In genomic region chr6:140062042-140063041, GRCh38 we compare ENCODE assay signal across 1 cellular context.
TF ChIP-seq lines count a peak whose summit lies in the region.

No MANE protein-coding gene starts in this region.

TF ChIP-seq in GM23338, 12 proteins besides CTCF, POLR2A, EP300 and RAD21 (continued from another document):
- TF ChIP-seq, protein P1, sequence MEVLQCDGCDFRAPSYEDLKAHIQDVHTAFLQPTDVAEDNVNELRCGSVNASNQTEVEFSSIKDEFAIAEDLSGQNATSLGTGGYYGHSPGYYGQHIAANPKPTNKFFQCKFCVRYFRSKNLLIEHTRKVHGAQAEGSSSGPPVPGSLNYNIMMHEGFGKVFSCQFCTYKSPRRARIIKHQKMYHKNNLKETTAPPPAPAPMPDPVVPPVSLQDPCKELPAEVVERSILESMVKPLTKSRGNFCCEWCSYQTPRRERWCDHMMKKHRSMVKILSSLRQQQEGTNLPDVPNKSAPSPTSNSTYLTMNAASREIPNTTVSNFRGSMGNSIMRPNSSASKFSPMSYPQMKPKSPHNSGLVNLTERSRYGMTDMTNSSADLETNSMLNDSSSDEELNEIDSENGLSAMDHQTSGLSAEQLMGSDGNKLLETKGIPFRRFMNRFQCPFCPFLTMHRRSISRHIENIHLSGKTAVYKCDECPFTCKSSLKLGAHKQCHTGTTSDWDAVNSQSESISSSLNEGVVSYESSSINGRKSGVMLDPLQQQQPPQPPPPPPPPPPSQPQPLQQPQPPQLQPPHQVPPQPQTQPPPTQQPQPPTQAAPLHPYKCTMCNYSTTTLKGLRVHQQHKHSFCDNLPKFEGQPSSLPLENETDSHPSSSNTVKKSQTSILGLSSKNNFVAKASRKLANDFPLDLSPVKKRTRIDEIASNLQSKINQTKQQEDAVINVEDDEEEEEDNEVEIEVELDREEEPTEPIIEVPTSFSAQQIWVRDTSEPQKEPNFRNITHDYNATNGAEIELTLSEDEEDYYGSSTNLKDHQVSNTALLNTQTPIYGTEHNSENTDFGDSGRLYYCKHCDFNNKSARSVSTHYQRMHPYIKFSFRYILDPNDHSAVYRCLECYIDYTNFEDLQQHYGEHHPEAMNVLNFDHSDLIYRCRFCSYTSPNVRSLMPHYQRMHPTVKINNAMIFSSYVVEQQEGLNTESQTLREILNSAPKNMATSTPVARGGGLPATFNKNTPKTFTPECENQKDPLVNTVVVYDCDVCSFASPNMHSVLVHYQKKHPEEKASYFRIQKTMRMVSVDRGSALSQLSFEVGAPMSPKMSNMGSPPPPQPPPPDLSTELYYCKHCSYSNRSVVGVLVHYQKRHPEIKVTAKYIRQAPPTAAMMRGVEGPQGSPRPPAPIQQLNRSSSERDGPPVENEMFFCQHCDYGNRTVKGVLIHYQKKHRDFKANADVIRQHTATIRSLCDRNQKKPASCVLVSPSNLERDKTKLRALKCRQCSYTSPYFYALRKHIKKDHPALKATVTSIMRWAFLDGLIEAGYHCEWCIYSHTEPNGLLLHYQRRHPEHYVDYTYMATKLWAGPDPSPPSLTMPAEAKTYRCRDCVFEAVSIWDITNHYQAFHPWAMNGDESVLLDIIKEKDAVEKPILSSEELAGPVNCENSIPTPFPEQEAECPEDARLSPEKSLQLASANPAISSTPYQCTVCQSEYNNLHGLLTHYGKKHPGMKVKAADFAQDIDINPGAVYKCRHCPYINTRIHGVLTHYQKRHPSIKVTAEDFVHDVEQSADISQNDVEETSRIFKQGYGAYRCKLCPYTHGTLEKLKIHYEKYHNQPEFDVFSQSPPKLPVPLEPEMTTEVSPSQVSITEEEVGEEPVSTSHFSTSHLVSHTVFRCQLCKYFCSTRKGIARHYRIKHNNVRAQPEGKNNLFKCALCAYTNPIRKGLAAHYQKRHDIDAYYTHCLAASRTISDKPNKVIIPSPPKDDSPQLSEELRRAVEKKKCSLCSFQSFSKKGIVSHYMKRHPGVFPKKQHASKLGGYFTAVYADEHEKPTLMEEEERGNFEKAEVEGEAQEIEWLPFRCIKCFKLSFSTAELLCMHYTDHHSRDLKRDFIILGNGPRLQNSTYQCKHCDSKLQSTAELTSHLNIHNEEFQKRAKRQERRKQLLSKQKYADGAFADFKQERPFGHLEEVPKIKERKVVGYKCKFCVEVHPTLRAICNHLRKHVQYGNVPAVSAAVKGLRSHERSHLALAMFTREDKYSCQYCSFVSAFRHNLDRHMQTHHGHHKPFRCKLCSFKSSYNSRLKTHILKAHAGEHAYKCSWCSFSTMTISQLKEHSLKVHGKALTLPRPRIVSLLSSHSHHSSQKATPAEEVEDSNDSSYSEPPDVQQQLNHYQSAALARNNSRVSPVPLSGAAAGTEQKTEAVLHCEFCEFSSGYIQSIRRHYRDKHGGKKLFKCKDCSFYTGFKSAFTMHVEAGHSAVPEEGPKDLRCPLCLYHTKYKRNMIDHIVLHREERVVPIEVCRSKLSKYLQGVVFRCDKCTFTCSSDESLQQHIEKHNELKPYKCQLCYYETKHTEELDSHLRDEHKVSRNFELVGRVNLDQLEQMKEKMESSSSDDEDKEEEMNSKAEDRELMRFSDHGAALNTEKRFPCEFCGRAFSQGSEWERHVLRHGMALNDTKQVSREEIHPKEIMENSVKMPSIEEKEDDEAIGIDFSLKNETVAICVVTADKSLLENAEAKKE (CRISPR knock-in tag; IDR thresholded peaks at IDR 0.05), result no peak
